Comparison of ENCODE assay signal across 8 cellular contexts in the genomic region with DNA sequence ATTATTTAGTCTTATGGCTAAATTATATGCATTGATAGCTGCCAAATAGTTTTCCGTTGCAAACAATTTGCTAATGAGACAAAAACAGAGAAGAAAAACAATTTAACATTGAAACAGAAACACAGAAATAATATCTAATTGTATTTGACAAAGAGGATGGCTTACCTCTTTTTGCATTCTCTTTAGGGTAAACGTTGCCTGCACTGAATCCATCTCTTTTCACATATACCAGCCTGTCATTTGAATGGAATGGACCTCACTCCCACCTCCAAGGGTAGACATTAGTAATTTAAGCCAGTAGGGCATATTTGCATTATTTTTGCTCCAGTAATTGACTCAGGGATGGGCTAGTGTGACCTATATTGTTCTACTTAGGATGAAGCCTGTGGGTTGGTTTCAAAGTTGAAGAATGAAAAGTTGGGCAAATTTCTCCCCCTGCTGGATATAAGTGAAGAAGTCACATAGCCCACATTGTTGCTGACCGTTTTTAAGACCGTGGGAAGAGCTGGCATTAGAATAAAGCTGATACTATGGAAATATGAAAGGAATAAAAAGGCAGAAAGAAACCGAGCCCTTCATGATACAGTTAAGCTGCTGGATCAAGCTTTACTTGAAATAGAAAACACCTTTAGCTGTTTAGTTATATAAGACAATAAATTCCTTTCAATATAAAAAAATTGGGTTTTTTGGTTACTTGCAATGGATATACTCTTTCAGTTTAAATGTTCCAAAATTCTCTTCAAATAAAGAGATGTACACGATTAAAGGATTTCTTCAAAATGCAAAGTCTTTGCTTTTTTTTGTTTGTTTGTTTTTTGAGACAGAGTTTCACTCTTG. TPM values are rescaled to one million over a fixed set of nuclear protein-coding genes. Genes with fewer than 3 reads are reported as not detected.
DNase-seq lines count a peak whose midpoint lies in the region; ATAC-seq and TF ChIP-seq lines count a peak whose summit lies in the region.

No MANE protein-coding gene starts in this region.

- no peaks in the 10 kb centered on the region for H3K36me3 Mint-ChIP-seq in activated T-helper 17 cell treated with anti-CD3 and anti-CD28 coated beads, Interleukin-2, amount 50 U/mL, for 72 hours (ENCODE audit: low read depth)
- H3K36me3 Mint-ChIP-seq in activated CD4-positive, alpha-beta memory T cell treated with anti-CD3 and anti-CD28 coated beads, Interleukin-2, amount 10 ng/mL, durations not matched to agents 7 days and 5 days (ENCODE audit: low read depth): no peaks in the 10 kb centered on the region

- no peaks in the 10 kb centered on the region for H3K27me3 ChIP-seq in right atrium auricular region
- H3K27me3 ChIP-seq in smooth muscle cell (ENCODE audit: low read depth): no peaks in the 10 kb centered on the region

- H3K4me3 ChIP-seq in right atrium auricular region (no peak overlapping the region), smooth muscle cell (no peak overlapping the region)

- H3K27ac Mint-ChIP-seq in activated T-helper 17 cell treated with anti-CD3 and anti-CD28 coated beads, Interleukin-2, amount 50 U/mL, for 72 hours: no peak overlapping the region
- no peak overlapping the region for H3K27ac Mint-ChIP-seq in activated CD4-positive, alpha-beta memory T cell treated with anti-CD3 and anti-CD28 coated beads, Interleukin-2, amount 10 ng/mL, durations not matched to agents 7 days and 5 days

- DNase-seq in NCI-H2081 (lab: John Stamatoyannopoulos, UW) (peak; percentile 17 to 34), NCI-H2081 treated with DMSO at 0.1 percent for 48 hours (lab: John Stamatoyannopoulos, UW) (no peak), NCI-H1694 treated with DMSO at 0.1 percent for 48 hours (lab: John Stamatoyannopoulos, UW) (peak; percentile 62), right atrium auricular region (ENCODE audit: low spot score) (peak; percentile 52), smooth muscle cell (lab: John Stamatoyannopoulos, UW; ENCODE audit: unreplicated experiment) (no peak)
- DNase-seq in activated CD4-positive, alpha-beta memory T cell treated with anti-CD3 and anti-CD28 coated beads, Interleukin-2, amount 10 ng/mL, durations not matched to agents 7 days and 5 days: no peak

- H3F3A ChIP-seq in smooth muscle cell (ENCODE audit: low read depth): no peaks in the 10 kb centered on the region

- H3K9me3 ChIP-seq in right atrium auricular region (no peaks in the 10 kb centered on the region), smooth muscle cell (replicated peaks; ENCODE audit: low read depth) (no peaks in the 10 kb centered on the region)

- H2AFZ ChIP-seq in smooth muscle cell (ENCODE audit: low read depth): no peak overlapping the region

- peak; percentile 75 for ATAC-seq in GM21515 (IDR thresholded peaks at IDR 0.05; ENCODE audit: unreplicated experiment)
- ATAC-seq in activated T-helper 17 cell treated with anti-CD3 and anti-CD28 coated beads, Interleukin-2, amount 50 U/mL, for 72 hours (replicated peaks): peak; percentile 68

- no peaks in the 10 kb centered on the region for H4K20me1 ChIP-seq in smooth muscle cell (ENCODE audit: low read depth)

- no peaks in the 10 kb centered on the region for H3K4me1 ChIP-seq in right atrium auricular region
- H3K4me1 ChIP-seq in smooth muscle cell (ENCODE audit: low read depth): no peaks in the 10 kb centered on the region

- no peak overlapping the region for H3K27ac ChIP-seq in right atrium auricular region
- H3K27ac ChIP-seq in smooth muscle cell (ENCODE audit: low read depth): no peak overlapping the region

- no peaks in the 10 kb centered on the region for H3K27me3 Mint-ChIP-seq in activated T-helper 17 cell treated with anti-CD3 and anti-CD28 coated beads, Interleukin-2, amount 50 U/mL, for 72 hours
- H3K27me3 Mint-ChIP-seq in activated CD4-positive, alpha-beta memory T cell treated with anti-CD3 and anti-CD28 coated beads, Interleukin-2, amount 10 ng/mL, durations not matched to agents 7 days and 5 days: no peaks in the 10 kb centered on the region

- H3K79me2 ChIP-seq in smooth muscle cell (ENCODE audit: low read depth): no peaks in the 10 kb centered on the region

- CTCF ChIA-PET in activated CD4-positive, alpha-beta memory T cell treated with anti-CD3 and anti-CD28 coated beads, Interleukin-2, amount 10 ng/mL, durations not matched to agents 7 days and 5 days (lab: Charles Lee): interaction anchor here (0.7 to 2.9 kb wide), 25 partner anchors 9 to 339 kb away, joined by 3 to 25 read pairs (median 4); a partner anchor contains a TSS

- no peak overlapping the region for H3K4me3 Mint-ChIP-seq in activated T-helper 17 cell treated with anti-CD3 and anti-CD28 coated beads, Interleukin-2, amount 50 U/mL, for 72 hours
- no peak overlapping the region for H3K4me3 Mint-ChIP-seq in activated CD4-positive, alpha-beta memory T cell treated with anti-CD3 and anti-CD28 coated beads, Interleukin-2, amount 10 ng/mL, durations not matched to agents 7 days and 5 days

- 25% methylated on average over 6 of the region's 6 CpGs for WGBS in smooth muscle cell (ENCODE audit: low lambda C conversion rate)

- H3K4me2 ChIP-seq in smooth muscle cell: no peak overlapping the region

- no peaks in the 10 kb centered on the region for H3K4me1 Mint-ChIP-seq in activated T-helper 17 cell treated with anti-CD3 and anti-CD28 coated beads, Interleukin-2, amount 50 U/mL, for 72 hours
- H3K4me1 Mint-ChIP-seq in activated CD4-positive, alpha-beta memory T cell treated with anti-CD3 and anti-CD28 coated beads, Interleukin-2, amount 10 ng/mL, durations not matched to agents 7 days and 5 days: peaks cover 6% of the 10 kb centered on the region

- H3K9me3 Mint-ChIP-seq in activated T-helper 17 cell treated with anti-CD3 and anti-CD28 coated beads, Interleukin-2, amount 50 U/mL, for 72 hours: no peaks in the 10 kb centered on the region
- no peaks in the 10 kb centered on the region for H3K9me3 Mint-ChIP-seq in activated CD4-positive, alpha-beta memory T cell treated with anti-CD3 and anti-CD28 coated beads, Interleukin-2, amount 10 ng/mL, durations not matched to agents 7 days and 5 days

- TF ChIP-seq CTCF in right atrium auricular region (IDR thresholded peaks at IDR 0.05) (peak; percentile 13 to 65), smooth muscle cell (IDR thresholded peaks at IDR 0.05; ENCODE audit: borderline replicate concordance, insufficient read depth, poor library complexity, severe bottlenecking) (peak; percentile 48)

- no peaks in the 10 kb centered on the region for H3K36me3 ChIP-seq in right atrium auricular region
- no peaks in the 10 kb centered on the region for H3K36me3 ChIP-seq in smooth muscle cell (ENCODE audit: low read depth)

- H3K9ac ChIP-seq in smooth muscle cell (ENCODE audit: low read depth): no peak overlapping the region

- POLR2A ChIA-PET in activated CD4-positive, alpha-beta memory T cell treated with anti-CD3 and anti-CD28 coated beads, Interleukin-2, amount 10 ng/mL, durations not matched to agents 7 days and 5 days (lab: Charles Lee): interaction anchor here (0.6 to 1.2 kb wide), 4 partner anchors 27 to 238 kb away, joined by 3 to 4 read pairs (median 4); a partner anchor contains a TSS

RNA-seq across cellular contexts. Expression of a gene that starts 26.9 kb away (rescaled TPM):
- total RNA-seq in activated T-helper 17 cell treated with anti-CD3 and anti-CD28 coated beads, Interleukin-2, amount 50 U/mL, for 72 hours: not detected
- total RNA-seq in right atrium auricular region: 1 to 10 TPM; 1.6 to 5.6 TPM
- total RNA-seq in smooth muscle cell: 2.7 and 11.4 TPM in 2 replicates
- 2.6 TPM in 1 of 2 replicates, not detected in the other for polyA plus RNA-seq in smooth muscle cell
- total RNA-seq in activated CD4-positive, alpha-beta memory T cell treated with anti-CD3 and anti-CD28 coated beads, Interleukin-2, amount 10 ng/mL, durations not matched to agents 7 days and 5 days: not detected

RNA-seq across cellular contexts. Expression of a gene that starts 27.0 kb away (rescaled TPM):
- total RNA-seq in activated T-helper 17 cell treated with anti-CD3 and anti-CD28 coated beads, Interleukin-2, amount 50 U/mL, for 72 hours: 10 to 100 TPM in 1 of 2 donors, 1 to 10 TPM in 1; 8.7 to 10.9 TPM
- total RNA-seq in right atrium auricular region (10 to 100 TPM; 54.7 to 81.4 TPM), smooth muscle cell (36.8 and 39.1 TPM in 2 replicates)
- 24.9 and 27.9 TPM in 2 replicates for polyA plus RNA-seq in smooth muscle cell
- total RNA-seq in activated CD4-positive, alpha-beta memory T cell treated with anti-CD3 and anti-CD28 coated beads, Interleukin-2, amount 10 ng/mL, durations not matched to agents 7 days and 5 days: 10 to 100 TPM; 33.3 to 33.4 TPM

Comparison
In these comparisons a context has a peak if more than half of its experiments do, and no peak if none do; other contexts are left out.
1. DNase-seq: peak in NCI-H2081 (2 of 2), NCI-H1694 treated with DMSO at 0.1 percent for 48 hours (single experiment) and right atrium auricular region (single experiment); none in NCI-H2081 treated with DMSO at 0.1 percent for 48 hours (single experiment), smooth muscle cell (single experiment) and activated CD4-positive, alpha-beta memory T cell treated with anti-CD3 and anti-CD28 coated beads, Interleukin-2, amount 10 ng/mL, durations not matched to agents 7 days and 5 days (single experiment).